In genomic region chr5:169602535-169602934, GRCh38 we compare ENCODE assay signal across 17 cellular contexts.
"Had no signal": no experiment of that assay in that cellular context is flagged by ENCODE, and none has a peak within 500 bp of the region (broad histone marks: within the 10 kb centered on the region; RNA-seq: fewer than 3 reads in every experiment).

No MANE protein-coding gene starts in this region.

- ATAC-seq: activated T-helper 17 cell treated with anti-CD3 and anti-CD28 coated beads, Interleukin-2, amount 50 U/mL, for 72 hours; heart right ventricle; left lung; psoas muscle; right lobe of liver; WTC11 had no signal

- H3K9me3 ChIP-seq: heart right ventricle, left lung, psoas muscle, right lobe of liver had no signal

- H3K27ac ChIP-seq: brain microvascular endothelial cell, heart right ventricle, left lung, psoas muscle, right lobe of liver had no signal

- H3K4me3 ChIP-seq: heart right ventricle, left lung, psoas muscle, right lobe of liver had no signal

- H3K4me1 ChIP-seq: heart right ventricle, left lung, psoas muscle, right lobe of liver had no signal

- H3K27me3 ChIP-seq: brain microvascular endothelial cell, left lung, right lobe of liver had no signal

- DNase-seq: activated CD4-positive, alpha-beta T cell treated with anti-CD3 and anti-CD28 coated beads, Interleukin-2, amount 10 ng/mL, durations not matched to agents 24 days and 14 days; activated naive CD4-positive, alpha-beta T cell treated with anti-CD3 and anti-CD28 coated beads for 36 hours; brain microvascular endothelial cell; dermis blood vessel endothelial cell; endodermal cell; foreskin melanocyte; heart right ventricle; left lung; occipital lobe; psoas muscle; right lobe of liver; stimulated activated CD4-positive, alpha-beta T cell treated with anti-CD3 and anti-CD28 coated beads, Interleukin-2, amount 100 ng/mL, for 24 hours; stimulated activated naive CD4-positive, alpha-beta T cell; substantia nigra; trophoblast cell had no signal
